In the genomic region with DNA sequence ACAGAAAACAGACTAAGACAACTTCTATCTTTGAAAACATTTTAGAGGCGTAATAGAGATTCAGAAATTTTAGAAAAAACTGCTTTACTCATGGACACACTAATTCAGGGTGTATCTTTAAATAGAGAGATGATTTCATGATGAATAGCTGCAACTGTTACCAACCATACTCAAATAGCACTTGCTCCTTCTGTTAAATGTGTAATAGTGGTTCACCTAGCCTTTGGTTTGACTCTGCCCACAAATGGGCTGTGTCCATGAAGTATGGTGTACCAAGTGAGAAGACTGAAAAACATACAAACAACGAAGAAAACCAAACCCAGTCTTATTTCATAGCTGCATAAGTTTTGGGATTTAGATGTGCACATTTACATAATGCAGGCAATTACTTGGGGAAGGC, we compare ENCODE assay signal across 3 cellular contexts.
"Had no signal": no experiment of that assay in that cellular context is flagged by ENCODE, and none has a peak within 500 bp of the region (broad histone marks: within the 10 kb centered on the region; RNA-seq: fewer than 3 reads in every experiment).

No MANE protein-coding gene starts in this region.

- ATAC-seq: GM12878 had no signal

- H3K4me3 ChIP-seq: GM12878 had no signal

- DNase-seq: GDM1, GF-D8 had no signal
